In the genomic region with DNA sequence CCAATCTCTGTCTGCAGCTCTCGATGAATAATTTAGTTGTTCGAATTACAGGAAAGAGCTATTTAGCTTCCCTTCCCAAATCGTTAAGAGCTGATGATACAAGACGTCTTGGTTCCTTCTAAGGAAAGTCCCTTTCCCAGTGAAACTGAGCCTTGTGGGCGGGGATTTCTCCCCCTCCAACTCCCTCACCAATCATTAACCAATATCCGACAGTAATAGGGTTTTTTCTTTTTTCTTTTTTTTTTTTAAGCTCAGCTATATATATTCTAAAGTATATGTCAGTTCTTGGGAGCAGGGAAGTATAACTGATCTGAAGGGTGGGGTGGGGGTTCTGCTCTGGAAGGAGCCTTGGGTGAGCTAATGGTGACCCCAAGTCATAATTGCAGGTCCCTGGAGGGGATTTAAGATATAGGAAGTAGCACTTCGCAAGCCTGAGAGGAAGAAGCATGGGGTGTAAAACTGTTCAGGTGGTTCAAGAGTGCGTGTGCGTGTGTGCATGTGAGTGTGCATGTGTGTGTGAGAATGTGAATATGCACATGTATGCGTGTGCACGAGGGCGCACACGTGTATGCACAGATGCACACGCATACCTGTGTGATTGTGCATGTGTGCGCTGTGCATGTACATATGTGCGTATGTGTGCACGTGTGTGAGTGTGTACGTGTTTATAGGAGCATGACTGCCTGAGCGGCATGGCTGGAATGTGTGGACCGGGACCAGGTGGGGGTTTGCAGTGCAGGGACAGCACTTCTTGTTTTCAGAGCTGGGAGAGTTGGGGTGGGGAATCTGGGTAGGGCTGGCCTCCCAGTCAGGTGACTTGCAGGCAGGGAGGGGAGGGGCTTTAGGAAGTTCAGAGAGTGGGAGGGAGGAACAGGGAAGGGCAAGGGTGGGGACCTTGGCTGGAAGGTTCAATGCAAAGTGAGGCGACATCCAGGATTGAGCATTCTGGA, we compare ENCODE assay signal across 2 cellular contexts.
TF ChIP-seq lines count a peak whose summit lies in the region.

No MANE protein-coding gene starts in this region.

TF ChIP-seq in HCT116, 20 proteins besides CTCF, POLR2A, EP300 and RAD21:
- TF ChIP-seq, protein P1, sequence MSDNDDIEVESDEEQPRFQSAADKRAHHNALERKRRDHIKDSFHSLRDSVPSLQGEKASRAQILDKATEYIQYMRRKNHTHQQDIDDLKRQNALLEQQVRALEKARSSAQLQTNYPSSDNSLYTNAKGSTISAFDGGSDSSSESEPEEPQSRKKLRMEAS (IDR thresholded peaks at IDR 0.05): peak; percentile 69; the same call in 1 of the 2 replicates
- no peak for TF ChIP-seq SRF (IDR thresholded peaks at IDR 0.05; ENCODE audit: low read depth)
- TF ChIP-seq SP1 (IDR thresholded peaks at IDR 0.05; ENCODE audit: low read depth): peak; percentile 48

TF ChIP-seq in K562, 482 proteins besides CTCF, POLR2A, EP300 and RAD21 (continues in another document):
- TF ChIP-seq RAD51 (IDR thresholded peaks at IDR 0.05; ENCODE audit: borderline replicate concordance, low read depth): peak; percentile 88
- TF ChIP-seq, protein P2, sequence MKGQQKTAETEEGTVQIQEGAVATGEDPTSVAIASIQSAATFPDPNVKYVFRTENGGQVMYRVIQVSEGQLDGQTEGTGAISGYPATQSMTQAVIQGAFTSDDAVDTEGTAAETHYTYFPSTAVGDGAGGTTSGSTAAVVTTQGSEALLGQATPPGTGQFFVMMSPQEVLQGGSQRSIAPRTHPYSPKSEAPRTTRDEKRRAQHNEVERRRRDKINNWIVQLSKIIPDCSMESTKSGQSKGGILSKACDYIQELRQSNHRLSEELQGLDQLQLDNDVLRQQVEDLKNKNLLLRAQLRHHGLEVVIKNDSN (CRISPR knock-in tag; IDR thresholded peaks at IDR 0.05): peak; percentile 85
- TF ChIP-seq NRF1 (conservative IDR thresholded peaks at IDR 0.05 in 1 of 2, IDR thresholded peaks at IDR 0.05 in 1 of 2): peak in 1 of 2 experiments; percentile 23; a peak in 1 of 4 replicates
- peak; percentile 36; the same call in 1 of the 2 replicates for TF ChIP-seq MTA3 (IDR thresholded peaks at IDR 0.05; ENCODE audit: borderline replicate concordance)
- TF ChIP-seq TOE1 (IDR thresholded peaks at IDR 0.05; ENCODE audit: borderline replicate concordance): peak; percentile 86; the same call in 1 of the 2 replicates
- no peak for TF ChIP-seq TOE1 (CRISPR knock-in tag; IDR thresholded peaks at IDR 0.05; ENCODE audit: borderline replicate concordance, low read depth)
- peak in 1 of 2 experiments; percentile 85; a peak in 2 of 4 replicates for TF ChIP-seq TEAD1 (CRISPR knock-in tag; IDR thresholded peaks at IDR 0.05)
- no peak for TF ChIP-seq MCM3 (IDR thresholded peaks at IDR 0.05)
- TF ChIP-seq, protein P3, sequence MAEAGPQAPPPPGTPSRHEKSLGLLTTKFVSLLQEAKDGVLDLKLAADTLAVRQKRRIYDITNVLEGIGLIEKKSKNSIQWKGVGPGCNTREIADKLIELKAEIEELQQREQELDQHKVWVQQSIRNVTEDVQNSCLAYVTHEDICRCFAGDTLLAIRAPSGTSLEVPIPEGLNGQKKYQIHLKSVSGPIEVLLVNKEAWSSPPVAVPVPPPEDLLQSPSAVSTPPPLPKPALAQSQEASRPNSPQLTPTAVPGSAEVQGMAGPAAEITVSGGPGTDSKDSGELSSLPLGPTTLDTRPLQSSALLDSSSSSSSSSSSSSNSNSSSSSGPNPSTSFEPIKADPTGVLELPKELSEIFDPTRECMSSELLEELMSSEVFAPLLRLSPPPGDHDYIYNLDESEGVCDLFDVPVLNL (CRISPR knock-in tag; IDR thresholded peaks at IDR 0.05; ENCODE audit: low read depth): 0 out of 2 replicates have a peak, but pooled peaks have one; percentile 58
- TF ChIP-seq, protein P4, sequence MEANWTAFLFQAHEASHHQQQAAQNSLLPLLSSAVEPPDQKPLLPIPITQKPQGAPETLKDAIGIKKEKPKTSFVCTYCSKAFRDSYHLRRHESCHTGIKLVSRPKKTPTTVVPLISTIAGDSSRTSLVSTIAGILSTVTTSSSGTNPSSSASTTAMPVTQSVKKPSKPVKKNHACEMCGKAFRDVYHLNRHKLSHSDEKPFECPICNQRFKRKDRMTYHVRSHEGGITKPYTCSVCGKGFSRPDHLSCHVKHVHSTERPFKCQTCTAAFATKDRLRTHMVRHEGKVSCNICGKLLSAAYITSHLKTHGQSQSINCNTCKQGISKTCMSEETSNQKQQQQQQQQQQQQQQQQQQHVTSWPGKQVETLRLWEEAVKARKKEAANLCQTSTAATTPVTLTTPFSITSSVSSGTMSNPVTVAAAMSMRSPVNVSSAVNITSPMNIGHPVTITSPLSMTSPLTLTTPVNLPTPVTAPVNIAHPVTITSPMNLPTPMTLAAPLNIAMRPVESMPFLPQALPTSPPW (CRISPR knock-in tag; IDR thresholded peaks at IDR 0.05): peak; percentile 74
- TF ChIP-seq, protein P5, sequence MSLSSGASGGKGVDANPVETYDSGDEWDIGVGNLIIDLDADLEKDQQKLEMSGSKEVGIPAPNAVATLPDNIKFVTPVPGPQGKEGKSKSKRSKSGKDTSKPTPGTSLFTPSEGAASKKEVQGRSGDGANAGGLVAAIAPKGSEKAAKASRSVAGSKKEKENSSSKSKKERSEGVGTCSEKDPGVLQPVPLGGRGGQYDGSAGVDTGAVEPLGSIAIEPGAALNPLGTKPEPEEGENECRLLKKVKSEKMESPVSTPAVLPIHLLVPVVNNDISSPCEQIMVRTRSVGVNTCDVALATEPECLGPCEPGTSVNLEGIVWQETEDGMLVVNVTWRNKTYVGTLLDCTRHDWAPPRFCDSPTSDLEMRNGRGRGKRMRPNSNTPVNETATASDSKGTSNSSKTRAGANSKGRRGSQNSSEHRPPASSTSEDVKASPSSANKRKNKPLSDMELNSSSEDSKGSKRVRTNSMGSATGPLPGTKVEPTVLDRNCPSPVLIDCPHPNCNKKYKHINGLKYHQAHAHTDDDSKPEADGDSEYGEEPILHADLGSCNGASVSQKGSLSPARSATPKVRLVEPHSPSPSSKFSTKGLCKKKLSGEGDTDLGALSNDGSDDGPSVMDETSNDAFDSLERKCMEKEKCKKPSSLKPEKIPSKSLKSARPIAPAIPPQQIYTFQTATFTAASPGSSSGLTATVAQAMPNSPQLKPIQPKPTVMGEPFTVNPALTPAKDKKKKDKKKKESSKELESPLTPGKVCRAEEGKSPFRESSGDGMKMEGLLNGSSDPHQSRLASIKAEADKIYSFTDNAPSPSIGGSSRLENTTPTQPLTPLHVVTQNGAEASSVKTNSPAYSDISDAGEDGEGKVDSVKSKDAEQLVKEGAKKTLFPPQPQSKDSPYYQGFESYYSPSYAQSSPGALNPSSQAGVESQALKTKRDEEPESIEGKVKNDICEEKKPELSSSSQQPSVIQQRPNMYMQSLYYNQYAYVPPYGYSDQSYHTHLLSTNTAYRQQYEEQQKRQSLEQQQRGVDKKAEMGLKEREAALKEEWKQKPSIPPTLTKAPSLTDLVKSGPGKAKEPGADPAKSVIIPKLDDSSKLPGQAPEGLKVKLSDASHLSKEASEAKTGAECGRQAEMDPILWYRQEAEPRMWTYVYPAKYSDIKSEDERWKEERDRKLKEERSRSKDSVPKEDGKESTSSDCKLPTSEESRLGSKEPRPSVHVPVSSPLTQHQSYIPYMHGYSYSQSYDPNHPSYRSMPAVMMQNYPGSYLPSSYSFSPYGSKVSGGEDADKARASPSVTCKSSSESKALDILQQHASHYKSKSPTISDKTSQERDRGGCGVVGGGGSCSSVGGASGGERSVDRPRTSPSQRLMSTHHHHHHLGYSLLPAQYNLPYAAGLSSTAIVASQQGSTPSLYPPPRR (CRISPR knock-in tag; IDR thresholded peaks at IDR 0.05; ENCODE audit: borderline replicate concordance): 0 out of 2 replicates have a peak, but pooled peaks have one; percentile 67
- peak in 1 of 2 experiments; percentile 93; a peak in 1 of 4 replicates for TF ChIP-seq KDM1A (IDR thresholded peaks at IDR 0.05)
- peak; percentile 36; the same call in 1 of the 2 replicates for TF ChIP-seq MTA1 (IDR thresholded peaks at IDR 0.05; ENCODE audit: borderline replicate concordance)
- no peak for TF ChIP-seq POLR2B (IDR thresholded peaks at IDR 0.05; ENCODE audit: low read depth, partially characterized antibody)
- TF ChIP-seq PHF8 (IDR thresholded peaks at IDR 0.05; ENCODE audit: borderline replicate concordance, low read length): peak; percentile 21; the same call in 1 of the 2 replicates
- TF ChIP-seq, protein P6, sequence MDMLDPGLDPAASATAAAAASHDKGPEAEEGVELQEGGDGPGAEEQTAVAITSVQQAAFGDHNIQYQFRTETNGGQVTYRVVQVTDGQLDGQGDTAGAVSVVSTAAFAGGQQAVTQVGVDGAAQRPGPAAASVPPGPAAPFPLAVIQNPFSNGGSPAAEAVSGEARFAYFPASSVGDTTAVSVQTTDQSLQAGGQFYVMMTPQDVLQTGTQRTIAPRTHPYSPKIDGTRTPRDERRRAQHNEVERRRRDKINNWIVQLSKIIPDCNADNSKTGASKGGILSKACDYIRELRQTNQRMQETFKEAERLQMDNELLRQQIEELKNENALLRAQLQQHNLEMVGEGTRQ (CRISPR knock-in tag; IDR thresholded peaks at IDR 0.05): peak; percentile 69
- TF ChIP-seq PHF20 (IDR thresholded peaks at IDR 0.05; ENCODE audit: partially characterized antibody): peak; percentile 5
- 0 out of 2 replicates have a peak, but pooled peaks have one; percentile 19 for TF ChIP-seq NR2C1 (IDR thresholded peaks at IDR 0.05)
- no peak for TF ChIP-seq NR2C1 (tag; IDR thresholded peaks at IDR 0.05)
- TF ChIP-seq, protein P7, sequence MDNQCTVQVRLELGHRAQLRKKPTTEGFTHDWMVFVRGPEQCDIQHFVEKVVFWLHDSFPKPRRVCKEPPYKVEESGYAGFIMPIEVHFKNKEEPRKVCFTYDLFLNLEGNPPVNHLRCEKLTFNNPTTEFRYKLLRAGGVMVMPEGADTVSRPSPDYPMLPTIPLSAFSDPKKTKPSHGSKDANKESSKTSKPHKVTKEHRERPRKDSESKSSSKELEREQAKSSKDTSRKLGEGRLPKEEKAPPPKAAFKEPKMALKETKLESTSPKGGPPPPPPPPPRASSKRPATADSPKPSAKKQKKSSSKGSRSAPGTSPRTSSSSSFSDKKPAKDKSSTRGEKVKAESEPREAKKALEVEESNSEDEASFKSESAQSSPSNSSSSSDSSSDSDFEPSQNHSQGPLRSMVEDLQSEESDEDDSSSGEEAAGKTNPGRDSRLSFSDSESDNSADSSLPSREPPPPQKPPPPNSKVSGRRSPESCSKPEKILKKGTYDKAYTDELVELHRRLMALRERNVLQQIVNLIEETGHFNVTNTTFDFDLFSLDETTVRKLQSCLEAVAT (IDR thresholded peaks at IDR 0.05): peak in 1 of 2 experiments; percentile 49; a peak in 1 of 4 replicates
- TF ChIP-seq ZEB2 (IDR thresholded peaks at IDR 0.05): 0 out of 2 replicates have a peak, but pooled peaks have one; percentile 36
- TF ChIP-seq SMARCA5 (IDR thresholded peaks at IDR 0.05): peak; percentile 82; the same call in 1 of the 2 replicates
- TF ChIP-seq HDAC1 (IDR thresholded peaks at IDR 0.05): peak in 1 of 2 experiments; percentile 78; a peak in 2 of 4 replicates
- TF ChIP-seq SMARCE1 (IDR thresholded peaks at IDR 0.05): 0 out of 2 replicates have a peak, but pooled peaks have one; percentile 15
- TF ChIP-seq, protein P1 (CRISPR knock-in tag; IDR thresholded peaks at IDR 0.05): peak; percentile 85
- peak; percentile 43; the same call in 1 of the 2 replicates for TF ChIP-seq ARID1B (IDR thresholded peaks at IDR 0.05)
- peak; percentile 85 for TF ChIP-seq BHLHE40 (IDR thresholded peaks at IDR 0.05; ENCODE audit: low read length)
- peak; percentile 86; the same call in 1 of the 2 replicates for TF ChIP-seq SPI1 (IDR thresholded peaks at IDR 0.05; ENCODE audit: borderline replicate concordance, low read depth, low read length)
- TF ChIP-seq, protein P8, sequence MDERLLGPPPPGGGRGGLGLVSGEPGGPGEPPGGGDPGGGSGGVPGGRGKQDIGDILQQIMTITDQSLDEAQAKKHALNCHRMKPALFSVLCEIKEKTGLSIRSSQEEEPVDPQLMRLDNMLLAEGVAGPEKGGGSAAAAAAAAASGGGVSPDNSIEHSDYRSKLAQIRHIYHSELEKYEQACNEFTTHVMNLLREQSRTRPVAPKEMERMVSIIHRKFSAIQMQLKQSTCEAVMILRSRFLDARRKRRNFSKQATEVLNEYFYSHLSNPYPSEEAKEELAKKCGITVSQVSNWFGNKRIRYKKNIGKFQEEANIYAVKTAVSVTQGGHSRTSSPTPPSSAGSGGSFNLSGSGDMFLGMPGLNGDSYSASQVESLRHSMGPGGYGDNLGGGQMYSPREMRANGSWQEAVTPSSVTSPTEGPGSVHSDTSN (CRISPR knock-in tag; IDR thresholded peaks at IDR 0.05; ENCODE audit: low read depth): no peak
- TF ChIP-seq, protein P8 (tag; conservative IDR thresholded peaks at IDR 0.05; ENCODE audit: low read depth): no peak
- no peak for TF ChIP-seq ZNF668 (CRISPR knock-in tag; IDR thresholded peaks at IDR 0.05)
- TF ChIP-seq RB1 (IDR thresholded peaks at IDR 0.05; ENCODE audit: low read depth): peak; percentile 48; the same call in 1 of the 2 replicates
- TF ChIP-seq CTBP1 (IDR thresholded peaks at IDR 0.05; ENCODE audit: borderline replicate concordance): peak; percentile 59; the same call in 1 of the 2 replicates
